20 cellular contexts compared by ENCODE assay signal in genomic region chr22:47366026-47366767, GRCh38.
"Had no signal": no experiment of that assay in that cellular context is flagged by ENCODE, and none has a peak within 500 bp of the region (broad histone marks: within the 10 kb centered on the region; RNA-seq: fewer than 3 reads in every experiment).

No MANE protein-coding gene starts in this region.

- DNase-seq: activated CD4-positive, alpha-beta T cell treated with anti-CD3 and anti-CD28 coated beads, Interleukin-2, amount 10 ng/mL, durations not matched to agents 7 days and 5 days; activated naive CD4-positive, alpha-beta T cell; activated naive CD8-positive, alpha-beta T cell treated with anti-CD3 and anti-CD28 coated beads for 36 hours; activated T-cell treated with anti-CD3 and anti-CD28 coated beads for 4 hours; amniotic stem cell; effector memory CD8-positive, alpha-beta T cell; lower lobe of right lung; occipital lobe; right cardiac atrium; small intestine; stimulated activated CD4-positive, alpha-beta T cell treated with anti-CD3 and anti-CD28 coated beads, Interleukin-4, amount 100 ng/mL, for 24 hours; SW 1271; T-helper 2 cell; tibial artery had no signal

- ATAC-seq: effector memory CD8-positive, alpha-beta T cell; right cardiac atrium; stimulated activated memory B cell treated with anti-CD40 and anti-IgM and Interleukin-4, amounts not matched to agents 10 μg/mL and 1 μg/mL and 100 μg/mL, for 72 hours; WTC11 had no signal

- H3K4me1 Mint-ChIP-seq: activated CD4-positive, alpha-beta T cell treated with anti-CD3 and anti-CD28 coated beads, Interleukin-2, amount 10 ng/mL, durations not matched to agents 7 days and 5 days; activated naive CD8-positive, alpha-beta T cell treated with anti-CD3 and anti-CD28 coated beads for 36 hours; nephron; stimulated activated memory B cell treated with anti-CD40 and anti-IgM and Interleukin-4, amounts not matched to agents 10 μg/mL and 1 μg/mL and 100 μg/mL, for 72 hours; WTC11 had no signal

- H3K27ac Mint-ChIP-seq: activated CD4-positive, alpha-beta T cell treated with anti-CD3 and anti-CD28 coated beads, Interleukin-2, amount 10 ng/mL, durations not matched to agents 7 days and 5 days; activated naive CD8-positive, alpha-beta T cell treated with anti-CD3 and anti-CD28 coated beads for 36 hours; activated T-helper 1 cell treated with anti-CD3 and anti-CD28 coated beads, Interleukin-12 subunit alpha, Interleukin-12 subunit beta, Interleukin-2, Interleukin-4 antibody, amounts not matched to agents 30 ng/mL and 10 ng/mL and 1 ng/mL, durations not matched to agents 14 hours and 24 hours and 36 hours; effector memory CD8-positive, alpha-beta T cell; nephron; stimulated activated memory B cell treated with anti-CD40 and anti-IgM and Interleukin-4, amounts not matched to agents 10 μg/mL and 1 μg/mL and 100 μg/mL, for 72 hours; WTC11 had no signal

- H3K27me3 Mint-ChIP-seq: activated CD4-positive, alpha-beta T cell treated with anti-CD3 and anti-CD28 coated beads, Interleukin-2, amount 10 ng/mL, durations not matched to agents 7 days and 5 days had no signal

- H3K27ac ChIP-seq: lower lobe of right lung, prostate gland, tibial artery, vagina had no signal

- H3K4me3 Mint-ChIP-seq: activated CD4-positive, alpha-beta T cell treated with anti-CD3 and anti-CD28 coated beads, Interleukin-2, amount 10 ng/mL, durations not matched to agents 7 days and 5 days; activated naive CD8-positive, alpha-beta T cell treated with anti-CD3 and anti-CD28 coated beads for 36 hours; activated T-helper 1 cell treated with anti-CD3 and anti-CD28 coated beads, Interleukin-12 subunit alpha, Interleukin-12 subunit beta, Interleukin-2, Interleukin-4 antibody, amounts not matched to agents 30 ng/mL and 10 ng/mL and 1 ng/mL, durations not matched to agents 14 hours and 24 hours and 36 hours; effector memory CD8-positive, alpha-beta T cell; nephron; stimulated activated memory B cell treated with anti-CD40 and anti-IgM and Interleukin-4, amounts not matched to agents 10 μg/mL and 1 μg/mL and 100 μg/mL, for 72 hours; WTC11 had no signal

- H3K36me3 Mint-ChIP-seq: activated naive CD8-positive, alpha-beta T cell treated with anti-CD3 and anti-CD28 coated beads for 36 hours; stimulated activated memory B cell treated with anti-CD40 and anti-IgM and Interleukin-4, amounts not matched to agents 10 μg/mL and 1 μg/mL and 100 μg/mL, for 72 hours had no signal
